ENCODE assay signal across 24 cellular contexts in genomic region chr14:94966868-94967267, GRCh38.
DNase-seq lines count a peak whose midpoint lies in the region; ATAC-seq and TF ChIP-seq lines count a peak whose summit lies in the region.
"Had no signal": no experiment of that assay in that cellular context is flagged by ENCODE, and none has a peak within 500 bp of the region (broad histone marks: within the 10 kb centered on the region; RNA-seq: fewer than 3 reads in every experiment).

No MANE protein-coding gene starts in this region.

- peaks cover 31% of the 10 kb centered on the region for H3K27me3 Mint-ChIP-seq in stimulated activated memory B cell treated with anti-CD40 and anti-IgM and Interleukin-4, amounts not matched to agents 10 μg/mL and 1 μg/mL and 100 μg/mL, for 72 hours

- no peaks in the 10 kb centered on the region for H3K36me3 Mint-ChIP-seq in stimulated activated memory B cell treated with anti-CD40 and anti-IgM and Interleukin-4, amounts not matched to agents 10 μg/mL and 1 μg/mL and 100 μg/mL, for 72 hours
- H3K36me3 Mint-ChIP-seq: CD14-positive monocyte; CD4-positive, alpha-beta memory T cell; CD4-positive, CD25-positive, alpha-beta regulatory T cell had no signal

- no peak overlapping the region for H3K4me3 Mint-ChIP-seq in stimulated activated memory B cell treated with anti-CD40 and anti-IgM and Interleukin-4, amounts not matched to agents 10 μg/mL and 1 μg/mL and 100 μg/mL, for 72 hours
- H3K4me3 Mint-ChIP-seq: B cell; CD14-positive monocyte; CD4-positive, alpha-beta memory T cell; CD4-positive, CD25-positive, alpha-beta regulatory T cell; CD8-positive, alpha-beta memory T cell had no signal

- H3K4me1 ChIP-seq in SJSA1 (replicated peaks) (peaks cover 39% of the 10 kb centered on the region), esophagus muscularis mucosa (peaks cover 0 to 10% (median 5%) of the 10 kb centered on the region in 4 donors)
- H3K4me1 ChIP-seq: A549 had no signal

- DNase-seq in SJSA1 (ENCODE audit: low read depth in 1 of 2, low spot score in 2 of 2) (no peak), esophagus muscularis mucosa (ENCODE audit: extremely low spot score) (peak; percentile 53), SIG-M5 treated with dmso at 0.1 percent for 504 hours (lab: John Stamatoyannopoulos, UW; ENCODE audit: unreplicated experiment) (no peak), SIG-M5 (lab: John Stamatoyannopoulos, UW) (no peak), C1 segment of cervical spinal cord (lab: John Stamatoyannopoulos, UW) (no peak)
- DNase-seq: AML-193; CD4-positive, alpha-beta memory T cell; CD4-positive, CD25-positive, alpha-beta regulatory T cell; CD8-positive, alpha-beta memory T cell; COR-L47; DMS 273 treated with DMSO at 0.1 percent for 48 hours; DMS153; DMS53; DMS79; DND-41; EL; GDM1 had no signal

- H3K4me3 ChIP-seq in SJSA1 (no peak overlapping the region), esophagus muscularis mucosa (no peak overlapping the region)
- H3K4me3 ChIP-seq: A549; BLaER1 treated with 17β-estradiol and CSF1 and Interleukin-3, amounts not matched to agents 10 nM and 100 nM; GM12878 had no signal

- no peaks in the 10 kb centered on the region for H3K4me1 Mint-ChIP-seq in stimulated activated memory B cell treated with anti-CD40 and anti-IgM and Interleukin-4, amounts not matched to agents 10 μg/mL and 1 μg/mL and 100 μg/mL, for 72 hours
- H3K4me1 Mint-ChIP-seq: B cell; CD14-positive monocyte; CD4-positive, alpha-beta memory T cell; CD4-positive, CD25-positive, alpha-beta regulatory T cell; CD8-positive, alpha-beta memory T cell had no signal

- no peak for TF ChIP-seq POLR2A in esophagus muscularis mucosa (IDR thresholded peaks at IDR 0.05; ENCODE audit: low read depth)

- no peaks in the 10 kb centered on the region for H3K27me3 ChIP-seq in SJSA1 (replicated peaks)
- H3K27me3 ChIP-seq in esophagus muscularis mucosa = no peaks in the 10 kb centered on the region
- H3K27me3 ChIP-seq: BLaER1 treated with 17β-estradiol and CSF1 and Interleukin-3, amounts not matched to agents 10 nM and 100 nM had no signal

- intact Hi-C loops in esophagus muscularis mucosa (cut with DNase I) = no loop called here

- WGBS in esophagus muscularis mucosa = 100% methylated on average over 1 of the region's 2 CpGs

- no peaks in the 10 kb centered on the region for H3K36me3 ChIP-seq in SJSA1
- no peaks in the 10 kb centered on the region for H3K36me3 ChIP-seq in esophagus muscularis mucosa
- H3K36me3 ChIP-seq: BLaER1 treated with 17β-estradiol and CSF1 and Interleukin-3, amounts not matched to agents 10 nM and 100 nM had no signal

- TF ChIP-seq EP300 in esophagus muscularis mucosa (IDR thresholded peaks at IDR 0.05) = no peak

- ATAC-seq in stimulated activated memory B cell treated with anti-CD40 and anti-IgM and Interleukin-4, amounts not matched to agents 10 μg/mL and 1 μg/mL and 100 μg/mL, for 72 hours = peak; percentile 3
- ATAC-seq: A549, GM12878 had no signal

- no peaks in the 10 kb centered on the region for H3K9me3 Mint-ChIP-seq in stimulated activated memory B cell treated with anti-CD40 and anti-IgM and Interleukin-4, amounts not matched to agents 10 μg/mL and 1 μg/mL and 100 μg/mL, for 72 hours

- TF ChIP-seq CTCF in esophagus muscularis mucosa (IDR thresholded peaks at IDR 0.05) = no peak

- no peak overlapping the region for H3K27ac Mint-ChIP-seq in stimulated activated memory B cell treated with anti-CD40 and anti-IgM and Interleukin-4, amounts not matched to agents 10 μg/mL and 1 μg/mL and 100 μg/mL, for 72 hours
- H3K27ac Mint-ChIP-seq: B cell; CD14-positive monocyte; CD4-positive, CD25-positive, alpha-beta regulatory T cell had no signal

- H3K9me3 ChIP-seq in SJSA1 (replicated peaks) (no peaks in the 10 kb centered on the region), esophagus muscularis mucosa (peaks cover 0 to 9% (median 3%) of the 10 kb centered on the region in 4 donors)

- H3K27ac ChIP-seq in SJSA1 (peak overlapping the region; percentile 55), esophagus muscularis mucosa (replicated peaks in 1 of 4) (no peak overlapping the region)
- H3K27ac ChIP-seq: 22Rv1; A549; BLaER1 treated with 17β-estradiol and CSF1 and Interleukin-3, amounts not matched to agents 10 nM and 100 nM had no signal
